Comparison of ENCODE assay signal across 11 cellular contexts in genomic region chr9:115018547-115019435, GRCh38.
DNase-seq lines count a peak whose midpoint lies in the region; ATAC-seq and TF ChIP-seq lines count a peak whose summit lies in the region.
"Had no signal": no experiment of that assay in that cellular context is flagged by ENCODE, and none has a peak within 500 bp of the region (broad histone marks: within the 10 kb centered on the region; RNA-seq: fewer than 3 reads in every experiment).

No MANE protein-coding gene starts in this region.

- peak overlapping the region; percentile 63 for H3K27ac Mint-ChIP-seq in mesothelial cell of epicardium
- H3K27ac Mint-ChIP-seq: T-helper 1 cell treated with Interleukin-12 subunit alpha and Interleukin-12 subunit beta and Interleukin-4 antibody, amounts not matched to agents 30 μg/mL and 1 μg/mL, for 36 hours had no signal

- peak; percentile 13 for DNase-seq in HT1080 (ENCODE audit: low read depth)
- DNase-seq in astrocyte of the spinal cord (ENCODE audit: low read depth, low spot score), result peak; percentile 75
- no peak for DNase-seq in mesothelial cell of epicardium (ENCODE audit: low spot score in 2 of 2, unreplicated experiment in 2 of 2)
- no peak for DNase-seq in upper lobe of right lung
- no peak for DNase-seq in NCI-H2171 (lab: John Stamatoyannopoulos, UW)
- DNase-seq: foreskin keratinocyte, retina had no signal

- no peak for ATAC-seq in upper lobe of right lung
- ATAC-seq in GM21381 (IDR thresholded peaks at IDR 0.05; ENCODE audit: unreplicated experiment), result no peak
- no peak for ATAC-seq in GM21515 (IDR thresholded peaks at IDR 0.05; ENCODE audit: unreplicated experiment)
- ATAC-seq: foreskin keratinocyte, HCT116 had no signal

- no peaks in the 10 kb centered on the region for H3K36me3 ChIP-seq in upper lobe of right lung

- peaks cover 26% of the 10 kb centered on the region for H3K4me1 Mint-ChIP-seq in mesothelial cell of epicardium

- intact Hi-C loops in upper lobe of right lung (cut with DNase I), result no loop called here

- H3K4me3 ChIP-seq in astrocyte of the spinal cord (ENCODE audit: low read depth, low read length) (no peak overlapping the region), upper lobe of right lung (no peak overlapping the region)

- H3K4me1 ChIP-seq in upper lobe of right lung, result peaks cover 7% of the 10 kb centered on the region
- H3K4me1 ChIP-seq: foreskin keratinocyte had no signal

- H3K27me3 Mint-ChIP-seq in mesothelial cell of epicardium (ENCODE audit: low read depth), result no peaks in the 10 kb centered on the region

- H3K4me3 Mint-ChIP-seq in mesothelial cell of epicardium, result no peak overlapping the region
- H3K4me3 Mint-ChIP-seq: T-helper 1 cell treated with Interleukin-12 subunit alpha and Interleukin-12 subunit beta and Interleukin-4 antibody, amounts not matched to agents 30 μg/mL and 1 μg/mL, for 36 hours had no signal

- H3K27me3 ChIP-seq in upper lobe of right lung, result no peaks in the 10 kb centered on the region
- H3K27me3 ChIP-seq: foreskin keratinocyte had no signal

- TF ChIP-seq CTCF in astrocyte of the spinal cord (IDR thresholded peaks at IDR 0.05; ENCODE audit: low read depth, low read length) (no peak), mesothelial cell of epicardium (IDR thresholded peaks at IDR 0.05; ENCODE audit: unreplicated experiment) (no peak), upper lobe of right lung (IDR thresholded peaks at IDR 0.05) (no peak)

- no peaks in the 10 kb centered on the region for H3K36me3 Mint-ChIP-seq in mesothelial cell of epicardium

- in situ Hi-C loops in astrocyte of the spinal cord (cut with HindIII; ENCODE audit: low sequenced_read_pairs), result loop anchor here (25.0 kb wide), 1 partner anchor 106 kb away; no protein-coding TSS in a partner anchor

- no peaks in the 10 kb centered on the region for H3K9me3 ChIP-seq in upper lobe of right lung

- H3K27ac ChIP-seq in upper lobe of right lung, result peak overlapping the region; percentile 28
- H3K27ac ChIP-seq: foreskin keratinocyte had no signal

- H3K9me3 Mint-ChIP-seq in mesothelial cell of epicardium, result no peaks in the 10 kb centered on the region
- H3K9me3 Mint-ChIP-seq: T-helper 1 cell treated with Interleukin-12 subunit alpha and Interleukin-12 subunit beta and Interleukin-4 antibody, amounts not matched to agents 30 μg/mL and 1 μg/mL, for 36 hours had no signal

Comparison
In these comparisons a context has a peak if more than half of its experiments do, and no peak if none do; other contexts are left out.
1. DNase-seq: peak in HT1080 (single experiment) and astrocyte of the spinal cord (single experiment); none in mesothelial cell of epicardium (0 of 2), upper lobe of right lung (single experiment) and NCI-H2171 (single experiment).